1 cellular context compared by ENCODE assay signal in genomic region chr1:235997916-235998315, GRCh38.
TF ChIP-seq lines count a peak whose summit lies in the region.

No MANE protein-coding gene starts in this region.

TF ChIP-seq in IMR-90, 13 proteins besides CTCF, POLR2A, EP300 and RAD21:
- no peak for TF ChIP-seq RFX5 (IDR thresholded peaks at IDR 0.05; ENCODE audit: low read depth, low read length)
- TF ChIP-seq FOS (IDR thresholded peaks at IDR 0.05; ENCODE audit: low read depth, low read length), result no peak
- TF ChIP-seq CEBPB (IDR thresholded peaks at IDR 0.05; ENCODE audit: low read depth, low read length), result no peak
- TF ChIP-seq, protein P1, sequence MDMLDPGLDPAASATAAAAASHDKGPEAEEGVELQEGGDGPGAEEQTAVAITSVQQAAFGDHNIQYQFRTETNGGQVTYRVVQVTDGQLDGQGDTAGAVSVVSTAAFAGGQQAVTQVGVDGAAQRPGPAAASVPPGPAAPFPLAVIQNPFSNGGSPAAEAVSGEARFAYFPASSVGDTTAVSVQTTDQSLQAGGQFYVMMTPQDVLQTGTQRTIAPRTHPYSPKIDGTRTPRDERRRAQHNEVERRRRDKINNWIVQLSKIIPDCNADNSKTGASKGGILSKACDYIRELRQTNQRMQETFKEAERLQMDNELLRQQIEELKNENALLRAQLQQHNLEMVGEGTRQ (IDR thresholded peaks at IDR 0.05; ENCODE audit: low read depth, low read length), result no peak
- TF ChIP-seq, protein P2, sequence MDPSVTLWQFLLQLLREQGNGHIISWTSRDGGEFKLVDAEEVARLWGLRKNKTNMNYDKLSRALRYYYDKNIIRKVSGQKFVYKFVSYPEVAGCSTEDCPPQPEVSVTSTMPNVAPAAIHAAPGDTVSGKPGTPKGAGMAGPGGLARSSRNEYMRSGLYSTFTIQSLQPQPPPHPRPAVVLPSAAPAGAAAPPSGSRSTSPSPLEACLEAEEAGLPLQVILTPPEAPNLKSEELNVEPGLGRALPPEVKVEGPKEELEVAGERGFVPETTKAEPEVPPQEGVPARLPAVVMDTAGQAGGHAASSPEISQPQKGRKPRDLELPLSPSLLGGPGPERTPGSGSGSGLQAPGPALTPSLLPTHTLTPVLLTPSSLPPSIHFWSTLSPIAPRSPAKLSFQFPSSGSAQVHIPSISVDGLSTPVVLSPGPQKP (IDR thresholded peaks at IDR 0.05; ENCODE audit: borderline replicate concordance, low read depth, low read length), result no peak
- no peak for TF ChIP-seq MXI1 (IDR thresholded peaks at IDR 0.05; ENCODE audit: borderline replicate concordance, low read depth, low read length)
- no peak for TF ChIP-seq MAFK (IDR thresholded peaks at IDR 0.05; ENCODE audit: low read depth, low read length)
- TF ChIP-seq RCOR1 (IDR thresholded peaks at IDR 0.05; ENCODE audit: insufficient replicate concordance, low read length), result no peak
- TF ChIP-seq CHD1 (IDR thresholded peaks at IDR 0.05; ENCODE audit: low read depth, low read length), result no peak
- no peak for TF ChIP-seq SMC3 (IDR thresholded peaks at IDR 0.05; ENCODE audit: low read depth, low read length)
- no peak for TF ChIP-seq BHLHE40 (IDR thresholded peaks at IDR 0.05; ENCODE audit: low read depth, low read length)
- TF ChIP-seq MAZ (IDR thresholded peaks at IDR 0.05; ENCODE audit: borderline replicate concordance, low read depth, low read length), result no peak
- no peak for TF ChIP-seq NFE2L2 (IDR thresholded peaks at IDR 0.05; ENCODE audit: low read depth, low read length)
